1 cellular context compared by ENCODE assay signal in genomic region chr1:6030547-6031261, GRCh38.
TF ChIP-seq lines count a peak whose summit lies in the region.

No MANE protein-coding gene starts in this region.

TF ChIP-seq in K562, 482 proteins besides CTCF, POLR2A, EP300 and RAD21 (continued from another document and continues in another):
- no peak for TF ChIP-seq E2F3 (CRISPR knock-in tag; IDR thresholded peaks at IDR 0.05)
- no peak for TF ChIP-seq KDM4B (IDR thresholded peaks at IDR 0.05; ENCODE audit: borderline replicate concordance in 2 of 2, low read depth in 1 of 2)
- no peak for TF ChIP-seq NFE2 (IDR thresholded peaks at IDR 0.05; ENCODE audit: low read depth)
- TF ChIP-seq CGGBP1 (CRISPR knock-in tag; IDR thresholded peaks at IDR 0.05), result no peak
- TF ChIP-seq CHD4 (IDR thresholded peaks at IDR 0.05; ENCODE audit: insufficient read depth, insufficient replicate concordance, low read depth, low read length, poor library complexity, severe bottlenecking), result no peak
- no peak for TF ChIP-seq JUN (IDR thresholded peaks at IDR 0.05; ENCODE audit: borderline replicate concordance, low read depth, low read length)
- TF ChIP-seq JUN (CRISPR knock-in tag; IDR thresholded peaks at IDR 0.05; ENCODE audit: borderline replicate concordance), result no peak
- 0 out of 4 replicates have a peak, but pooled peaks of 1 of the 2 experiments have one; percentile 33 for TF ChIP-seq KDM1A (IDR thresholded peaks at IDR 0.05)
- TF ChIP-seq AFF1 (IDR thresholded peaks at IDR 0.05; ENCODE audit: low read depth in 1 of 2, partially characterized antibody in 2 of 2), result no peak
- no peak for TF ChIP-seq RREB1 (CRISPR knock-in tag; IDR thresholded peaks at IDR 0.05)
- TF ChIP-seq PCBP2 (IDR thresholded peaks at IDR 0.05; ENCODE audit: low read depth, low read length, poor library complexity, severe bottlenecking), result no peak
- TF ChIP-seq TRIM25 (IDR thresholded peaks at IDR 0.05; ENCODE audit: borderline replicate concordance), result no peak
- TF ChIP-seq KDM2B (CRISPR knock-in tag; IDR thresholded peaks at IDR 0.05), result no peak
- TF ChIP-seq ZNF384 (IDR thresholded peaks at IDR 0.05; ENCODE audit: low read depth, low read length), result no peak
- TF ChIP-seq SMARCE1 (IDR thresholded peaks at IDR 0.05), result no peak
- TF ChIP-seq ZNF699 (CRISPR knock-in tag; IDR thresholded peaks at IDR 0.05; ENCODE audit: insufficient replicate concordance), result no peak
- no peak for TF ChIP-seq ZFX (CRISPR knock-in tag; IDR thresholded peaks at IDR 0.05)
- peak in 1 of 2 experiments; percentile 47; a peak in 1 of 4 replicates for TF ChIP-seq HDAC1 (IDR thresholded peaks at IDR 0.05)
- no peak for TF ChIP-seq IRF1 (CRISPR knock-in tag; IDR thresholded peaks at IDR 0.05; ENCODE audit: borderline replicate concordance)
- no peak for TF ChIP-seq ZBTB49 (CRISPR knock-in tag; IDR thresholded peaks at IDR 0.05; ENCODE audit: borderline replicate concordance)
- no peak for TF ChIP-seq SLC30A9 (CRISPR knock-in tag; IDR thresholded peaks at IDR 0.05)
- no peak for TF ChIP-seq RUNX1 (IDR thresholded peaks at IDR 0.05; ENCODE audit: low read depth)
- 0 out of 2 replicates have a peak, but pooled peaks have one; percentile 18 for TF ChIP-seq ELF4 (CRISPR knock-in tag; IDR thresholded peaks at IDR 0.05)
- no peak for TF ChIP-seq LEF1 (IDR thresholded peaks at IDR 0.05)
- TF ChIP-seq SNIP1 (IDR thresholded peaks at IDR 0.05; ENCODE audit: low read depth), result no peak
- TF ChIP-seq ZNF584 (CRISPR knock-in tag; IDR thresholded peaks at IDR 0.05; ENCODE audit: low read depth), result no peak
- TF ChIP-seq FOXA3 (CRISPR knock-in tag; conservative IDR thresholded peaks at IDR 0.05 in 1 of 2, IDR thresholded peaks at IDR 0.05 in 1 of 2), result no peak
- TF ChIP-seq SRF (CRISPR knock-in tag; IDR thresholded peaks at IDR 0.05), result no peak
- no peak for TF ChIP-seq EZH2 (IDR thresholded peaks at IDR 0.05; ENCODE audit: borderline replicate concordance, low read depth, low read length)
- no peak for TF ChIP-seq TARDBP (IDR thresholded peaks at IDR 0.05)
- no peak for TF ChIP-seq ZZZ3 (IDR thresholded peaks at IDR 0.05)
- no peak for TF ChIP-seq TCF15 (CRISPR knock-in tag; IDR thresholded peaks at IDR 0.05)
- no peak for TF ChIP-seq ELK1 (CRISPR knock-in tag; IDR thresholded peaks at IDR 0.05)
- TF ChIP-seq ZNF696 (CRISPR knock-in tag; conservative IDR thresholded peaks at IDR 0.05), result no peak
- TF ChIP-seq CREB3 (tag; conservative IDR thresholded peaks at IDR 0.05; ENCODE audit: low read depth), result no peak
- TF ChIP-seq REST (CRISPR knock-in tag; IDR thresholded peaks at IDR 0.05; ENCODE audit: low read depth), result no peak
- TF ChIP-seq MEF2D (tag; conservative IDR thresholded peaks at IDR 0.05; ENCODE audit: low read depth), result no peak
- TF ChIP-seq LARP7 (IDR thresholded peaks at IDR 0.05), result peak; percentile 54; the same call in 1 of the 2 replicates
- TF ChIP-seq STAT5A (IDR thresholded peaks at IDR 0.05; ENCODE audit: borderline replicate concordance, low read length), result no peak
- TF ChIP-seq ZNF274 (IDR thresholded peaks at IDR 0.05; ENCODE audit: borderline replicate concordance, low read depth, low read length), result no peak
- peak; percentile 19; the same call in 1 of the 2 replicates for TF ChIP-seq ARID1B (IDR thresholded peaks at IDR 0.05)
